16 cellular contexts compared by ENCODE assay signal in genomic region chr10:112872728-112873127, GRCh38.
DNase-seq lines count a peak whose midpoint lies in the region; ATAC-seq, FAIRE-seq and TF ChIP-seq lines count a peak whose summit lies in the region.
"Had no signal": no experiment of that assay in that cellular context is flagged by ENCODE, and none has a peak within 500 bp of the region (broad histone marks: within the 10 kb centered on the region; RNA-seq: fewer than 3 reads in every experiment).

No MANE protein-coding gene starts in this region.

- H3K4me3 ChIP-seq in BJ (ENCODE audit: low read depth, low read length) (no peak overlapping the region), K562 (no peak overlapping the region), liver (ENCODE audit: low read depth in 1 of 3, low read length in 3 of 3) (no peak overlapping the region), Caco-2 (ENCODE audit: low read depth, low read length) (no peak overlapping the region)

- no peaks in the 10 kb centered on the region for H3K4me1 ChIP-seq in K562 (replicated peaks in 1 of 2; ENCODE audit: control insufficient read depth in 2 of 2, insufficient read depth in 2 of 2, low read length in 2 of 2)
- no peaks in the 10 kb centered on the region for H3K4me1 ChIP-seq in liver (ENCODE audit: control insufficient read depth in 4 of 4, insufficient read depth in 4 of 4, low read length in 3 of 4)
- H3K4me1 ChIP-seq in Caco-2, result peaks cover 12% of the 10 kb centered on the region; the same call in 1 of the 2 replicates

- DNase-seq in BJ (ENCODE audit: low read depth) (no peak), HT-29 (ENCODE audit: low spot score) (peak; percentile 29), K562 (ENCODE audit: extremely low read depth in 1 of 4, low spot score in 3 of 4) (no peak), NCI-H187 treated with DMSO at 0.1 percent for 48 hours (lab: John Stamatoyannopoulos, UW) (no peak), Caco-2 (no peak), H54 (ENCODE audit: insufficient read length, low spot score) (no peak)
- DNase-seq: CD4-positive, alpha-beta T cell; effector memory CD4-positive, alpha-beta T cell; hypothalamus; NCI-H146; NCI-H748 treated with DMSO at 0.1 percent for 48 hours; SHP77 treated with DMSO at 0.1 percent for 48 hours; stimulated activated CD4-positive, alpha-beta T cell treated with anti-CD3 and anti-CD28 coated beads, Interleukin-2, amount 100 ng/mL, for 24 hours had no signal

- TF ChIP-seq EP300 in K562 (IDR thresholded peaks at IDR 0.05; ENCODE audit: low read length), result no peak

- CTCF ChIA-PET in BJ (lab: Yijun Ruan, JAX) (interaction anchor here (0.5 to 0.6 kb wide), 2 partner anchors 328 to 512 kb away, joined by 3 read pairs; no protein-coding TSS in a partner anchor), K562 (lab: Yijun Ruan, JAX; ENCODE audit: low intra/inter-chr PET ratio) (no interaction called here), Caco-2 (lab: Charles Lee) (no interaction called here)

- TF ChIP-seq POLR2A in K562 (conservative IDR thresholded peaks at IDR 0.05) (no peak), H54 (IDR thresholded peaks at IDR 0.05; ENCODE audit: low read depth, low read length) (no peak)

- H3K9me3 Mint-ChIP-seq in Caco-2 (ENCODE audit: unreplicated experiment), result peaks cover 10% of the 10 kb centered on the region

- TF ChIP-seq CTCF in BJ (IDR thresholded peaks at IDR 0.05; ENCODE audit: insufficient read depth, low read depth, low read length) (peak; percentile 33), K562 (IDR thresholded peaks at IDR 0.05 in 2 of 3, conservative IDR thresholded peaks at IDR 0.05 in 1 of 3; ENCODE audit: insufficient read depth in 2 of 3, low read depth in 1 of 3, low read length in 3 of 3) (peak in 1 of 3 experiments; percentile 32; a peak in 3 of 6 replicates), liver (IDR thresholded peaks at IDR 0.05; ENCODE audit: low read depth, low read length, missing input control) (peak; percentile 17), Caco-2 (IDR thresholded peaks at IDR 0.05; ENCODE audit: insufficient read depth in 1 of 2, low read depth in 1 of 2, low read length in 1 of 2, severe bottlenecking in 1 of 2, unreplicated experiment in 1 of 2) (peak in 1 of 2 experiments; percentile 37)

- no peak overlapping the region for H3K4me2 ChIP-seq in K562 (ENCODE audit: insufficient read depth, low read length)

- H3K9me1 ChIP-seq in K562 (ENCODE audit: control insufficient read depth, insufficient read depth, low read length), result no peaks in the 10 kb centered on the region

- H3K36me3 ChIP-seq in BJ (ENCODE audit: control insufficient read depth, insufficient read depth, low read length) (no peaks in the 10 kb centered on the region), K562 (ENCODE audit: control insufficient read depth, insufficient read depth, low read length) (no peaks in the 10 kb centered on the region), liver (ENCODE audit: control insufficient read depth in 4 of 4, insufficient read depth in 3 of 4, low read depth in 1 of 4, low read length in 3 of 4) (no peaks in the 10 kb centered on the region), Caco-2 (ENCODE audit: control insufficient read depth, insufficient read depth, low read length) (no peaks in the 10 kb centered on the region)

- no peak overlapping the region for H3K27ac ChIP-seq in K562 (ENCODE audit: extremely low read depth, low read depth, low read length)
- H3K27ac ChIP-seq in liver (ENCODE audit: low read depth in 1 of 2, low read length in 2 of 2), result no peak overlapping the region

- no peak overlapping the region for H3K9ac ChIP-seq in K562 (ENCODE audit: insufficient read depth in 1 of 2, low read depth in 2 of 2, low read length in 2 of 2)
- no peak overlapping the region for H3K9ac ChIP-seq in liver (ENCODE audit: low read depth in 1 of 2, low read length in 2 of 2)

- BruUV-seq in K562 (replicated peaks; lab: Mats Ljungman, UMichigan) (no TSS peak), Caco-2 (replicated peaks; lab: Mats Ljungman, UMichigan) (no TSS peak)

- TF ChIP-seq RAD21 in K562 (CRISPR knock-in tag; conservative IDR thresholded peaks at IDR 0.05 in 1 of 2, IDR thresholded peaks at IDR 0.05 in 1 of 2) (peak in 1 of 2 experiments; percentile 26; a peak in 1 of 4 replicates), liver (IDR thresholded peaks at IDR 0.05) (peak in 1 of 2 donors; percentile 22)

- intact Hi-C loops in K562 (cut with micrococcal nuclease), result no loop called here
- intact Hi-C loops in Caco-2 (cut with micrococcal nuclease; ENCODE audit: unreplicated experiment), result no loop called here

- H3K27me3 ChIP-seq in BJ (ENCODE audit: control insufficient read depth, insufficient read depth, low read length) (no peaks in the 10 kb centered on the region), K562 (ENCODE audit: control insufficient read depth in 2 of 2, insufficient read depth in 2 of 2, low read length in 2 of 2) (no peaks in the 10 kb centered on the region; a peak in 1 of 5 replicates), liver (ENCODE audit: control insufficient read depth in 4 of 4, insufficient read depth in 4 of 4, low read length in 3 of 4) (no peaks in the 10 kb centered on the region), Caco-2 (replicated peaks; ENCODE audit: control insufficient read depth, insufficient read depth, low read length) (no peaks in the 10 kb centered on the region)

- H3K4me1 Mint-ChIP-seq in Caco-2 (ENCODE audit: low read depth, unreplicated experiment), result peaks cover 4% of the 10 kb centered on the region
- H3K4me1 Mint-ChIP-seq: stimulated activated memory B cell treated with anti-CD40 and anti-IgM and Interleukin-4, amounts not matched to agents 10 μg/mL and 1 μg/mL and 100 μg/mL, for 72 hours had no signal

- H3K9me3 ChIP-seq in K562 (replicated peaks; ENCODE audit: control insufficient read depth, insufficient read depth, low read depth, low read length), result no peaks in the 10 kb centered on the region
- peaks cover 0 to 4% (median 3%) of the 10 kb centered on the region in 4 donors for H3K9me3 ChIP-seq in liver (ENCODE audit: control insufficient read depth in 4 of 4, low read length in 3 of 4)
- H3K9me3 ChIP-seq in Caco-2, result peaks cover 10% of the 10 kb centered on the region

- no peak overlapping the region for H3K27ac Mint-ChIP-seq in Caco-2 (ENCODE audit: unreplicated experiment)
- H3K27ac Mint-ChIP-seq: CD4-positive, alpha-beta T cell; stimulated activated memory B cell treated with anti-CD40 and anti-IgM and Interleukin-4, amounts not matched to agents 10 μg/mL and 1 μg/mL and 100 μg/mL, for 72 hours had no signal

- POLR2A ChIA-PET in BJ (lab: Charles Lee), result no interaction called here
- POLR2A ChIA-PET in K562 (lab: Yijun Ruan, JAX), result no interaction called here
- POLR2A ChIA-PET in Caco-2 (lab: Charles Lee), result no interaction called here

- FAIRE-seq in K562 (lab: Jason Lieb, UNC), result no peak
- FAIRE-seq in H54 (lab: Jason Lieb, UNC), result no peak

- in situ Hi-C loops in K562 (cut with MboI), result no loop called here

- H3K4me3 Mint-ChIP-seq in Caco-2 (ENCODE audit: unreplicated experiment), result no peak overlapping the region
- H3K4me3 Mint-ChIP-seq: CD4-positive, alpha-beta T cell; stimulated activated memory B cell treated with anti-CD40 and anti-IgM and Interleukin-4, amounts not matched to agents 10 μg/mL and 1 μg/mL and 100 μg/mL, for 72 hours had no signal

- H4K20me1 ChIP-seq in K562 (replicated peaks; ENCODE audit: control insufficient read depth, insufficient read depth, low read length), result no peaks in the 10 kb centered on the region

- 0% methylated on average over 1 of the region's 1 CpG for WGBS in K562 (ENCODE audit: insufficient coverage, low coverage, missing lambda C conversion rate)
- 87% methylated on average over 1 of the region's 1 CpG for WGBS in liver

- H2AFZ ChIP-seq in K562 (ENCODE audit: low read depth, low read length), result no peak overlapping the region

- no peak for ATAC-seq in K562
- ATAC-seq in HG02763 (IDR thresholded peaks at IDR 0.05; ENCODE audit: unreplicated experiment), result no peak
- ATAC-seq: stimulated activated memory B cell treated with anti-CD40 and anti-IgM and Interleukin-4, amounts not matched to agents 10 μg/mL and 1 μg/mL and 100 μg/mL, for 72 hours had no signal

- no peaks in the 10 kb centered on the region for H3K27me3 Mint-ChIP-seq in Caco-2 (ENCODE audit: insufficient read depth, unreplicated experiment)
- H3K27me3 Mint-ChIP-seq: CD4-positive, alpha-beta T cell; stimulated activated memory B cell treated with anti-CD40 and anti-IgM and Interleukin-4, amounts not matched to agents 10 μg/mL and 1 μg/mL and 100 μg/mL, for 72 hours had no signal

- no peaks in the 10 kb centered on the region for H3K36me3 Mint-ChIP-seq in Caco-2 (ENCODE audit: insufficient read depth, unreplicated experiment)
- H3K36me3 Mint-ChIP-seq: stimulated activated memory B cell treated with anti-CD40 and anti-IgM and Interleukin-4, amounts not matched to agents 10 μg/mL and 1 μg/mL and 100 μg/mL, for 72 hours had no signal

- no peaks in the 10 kb centered on the region for H3K79me2 ChIP-seq in K562 (ENCODE audit: control insufficient read depth, insufficient read depth, low read length)

TF ChIP-seq in K562, 482 proteins besides CTCF, POLR2A, EP300 and RAD21 (continues in another document):
- TF ChIP-seq ZNF24 (IDR thresholded peaks at IDR 0.05) (peak; percentile 74), CBX3 (IDR thresholded peaks at IDR 0.05; ENCODE audit: borderline replicate concordance in 1 of 2, low read length in 2 of 2) (peak in 1 of 2 experiments; percentile 82; a peak in 2 of 3 replicates), ZNF764 (CRISPR knock-in tag; IDR thresholded peaks at IDR 0.05; ENCODE audit: low read depth) (peak; percentile 97)

TF ChIP-seq in liver, 16 proteins besides CTCF, POLR2A, EP300 and RAD21 (continues in another document):
- no peak for TF ChIP-seq JUND (IDR thresholded peaks at IDR 0.05)
- TF ChIP-seq GABPA (IDR thresholded peaks at IDR 0.05 in 1 of 2, conservative IDR thresholded peaks at IDR 0.05 in 1 of 2), result no peak
- TF ChIP-seq EGR1 (IDR thresholded peaks at IDR 0.05; ENCODE audit: low read depth in 2 of 2), result no peak
- TF ChIP-seq ATF3 (IDR thresholded peaks at IDR 0.05), result no peak
- no peak for TF ChIP-seq HNF4A (conservative IDR thresholded peaks at IDR 0.05)
- no peak for TF ChIP-seq MAX (IDR thresholded peaks at IDR 0.05)
